Comparison of ENCODE assay signal across 22 cellular contexts in the genomic region with DNA sequence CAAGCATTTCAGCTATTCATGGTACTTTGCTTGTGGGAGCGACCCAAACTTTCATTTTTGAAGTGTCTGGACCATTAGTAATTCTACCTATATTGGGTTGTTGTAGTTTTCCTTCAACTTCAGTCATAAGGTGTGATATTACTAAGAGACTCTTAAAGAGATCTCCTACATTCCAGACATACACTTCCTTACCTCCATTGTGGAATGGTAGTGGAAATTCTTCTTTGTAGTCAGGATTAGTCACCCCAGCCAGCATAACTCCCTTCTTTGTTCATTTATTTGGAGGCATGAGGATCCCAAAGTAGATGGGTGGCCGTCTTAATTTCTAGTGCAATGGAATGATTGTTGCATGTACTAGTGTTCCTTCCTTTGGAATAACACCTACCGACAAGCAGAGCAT.
"Had no signal": no experiment of that assay in that cellular context is flagged by ENCODE, and none has a peak within 500 bp of the region (broad histone marks: within the 10 kb centered on the region; RNA-seq: fewer than 3 reads in every experiment).

No MANE protein-coding gene starts in this region.

- ATAC-seq: activated CD4-positive, alpha-beta T cell treated with anti-CD3 and anti-CD28 coated beads for 36 hours; activated T-cell treated with anti-CD3 and anti-CD28 coated beads, Interleukin-2, amount 50 U/mL, for 4 hours; right lobe of liver; stimulated activated effector memory CD8-positive, alpha-beta T cell treated with anti-CD3 and anti-CD28 coated beads, Interleukin-12 subunit alpha, Interleukin-12 subunit beta, amount 100 ng/mL, for 72 hours; stimulated activated naive CD8-positive, alpha-beta T cell treated with anti-CD3 and anti-CD28 coated beads, Interleukin-15, amount 100 ng/mL, for 72 hours; WTC11 had no signal

- H3K4me3 ChIP-seq: coronary artery, right lobe of liver, skin epidermis, tibial nerve had no signal

- H3K9me3 Mint-ChIP-seq: activated naive CD8-positive, alpha-beta T cell treated with anti-CD3 and anti-CD28 coated beads for 36 hours; activated T-cell treated with anti-CD3 and anti-CD28 coated beads, Interleukin-2, amount 50 U/mL, for 4 hours; activated T-helper 2 cell treated with anti-CD3 and anti-CD28 coated beads, Interferon-gamma antibody, Interleukin-2, Interleukin-4, amounts not matched to agents 10 μg/mL and 5 μg/mL and 100 μg/mL, durations not matched to agents 14 hours and 24 hours and 36 hours; endodermal cell had no signal

- H3K27ac Mint-ChIP-seq: activated CD4-positive, alpha-beta T cell treated with anti-CD3 and anti-CD28 coated beads for 36 hours; activated naive CD8-positive, alpha-beta T cell treated with anti-CD3 and anti-CD28 coated beads for 36 hours; activated T-helper 2 cell treated with anti-CD3 and anti-CD28 coated beads, Interferon-gamma antibody, Interleukin-2, Interleukin-4, amounts not matched to agents 10 μg/mL and 5 μg/mL and 100 μg/mL, durations not matched to agents 14 hours and 24 hours and 36 hours; endodermal cell; memory B cell; stimulated activated effector memory CD8-positive, alpha-beta T cell treated with anti-CD3 and anti-CD28 coated beads, Interleukin-12 subunit alpha, Interleukin-12 subunit beta, amount 100 ng/mL, for 72 hours; stimulated activated naive CD8-positive, alpha-beta T cell treated with anti-CD3 and anti-CD28 coated beads, Interleukin-15, amount 100 ng/mL, for 72 hours; WTC11 had no signal

- DNase-seq: activated CD4-positive, alpha-beta T cell treated with anti-CD3 and anti-CD28 coated beads for 36 hours; activated CD4-positive, alpha-beta T cell treated with anti-CD3 and anti-CD28 coated beads, Interleukin-2, amount 50 U/mL, for 48 hours; activated CD8-positive, alpha-beta memory T cell treated with anti-CD3 and anti-CD28 coated beads, Interleukin-2, amount 50 U/mL, for 48 hours; activated naive CD4-positive, alpha-beta T cell treated with Interleukin-2 at 50 U/mL for 16 hours; activated naive CD8-positive, alpha-beta T cell treated with anti-CD3 and anti-CD28 coated beads for 36 hours; activated T-cell treated with anti-CD3 and anti-CD28 coated beads, Interleukin-2, amount 50 U/mL, for 4 hours; cerebellar nuclear complex; endodermal cell; nucleus accumbens; right lobe of liver; stimulated activated CD4-positive, alpha-beta T cell treated with anti-CD3 and anti-CD28 coated beads, Interleukin-1b, Interleukin-23, amount 100 ng/mL, for 48 hours; stimulated activated naive CD8-positive, alpha-beta T cell treated with anti-CD3 and anti-CD28 coated beads, Interleukin-15, amount 100 ng/mL, for 72 hours; T-helper 9 cell had no signal

- H3K4me1 Mint-ChIP-seq: activated CD4-positive, alpha-beta T cell treated with anti-CD3 and anti-CD28 coated beads for 36 hours; activated naive CD8-positive, alpha-beta T cell treated with anti-CD3 and anti-CD28 coated beads for 36 hours; endodermal cell; memory B cell; stimulated activated effector memory CD8-positive, alpha-beta T cell treated with anti-CD3 and anti-CD28 coated beads, Interleukin-12 subunit alpha, Interleukin-12 subunit beta, amount 100 ng/mL, for 72 hours; stimulated activated naive CD8-positive, alpha-beta T cell treated with anti-CD3 and anti-CD28 coated beads, Interleukin-15, amount 100 ng/mL, for 72 hours had no signal

- H3K27me3 ChIP-seq: right lobe of liver, tibial nerve had no signal

- H3K27ac ChIP-seq: coronary artery, epithelial cell of prostate, parathyroid adenoma, right lobe of liver, skin epidermis, tibial nerve had no signal

- H3K4me3 Mint-ChIP-seq: activated CD4-positive, alpha-beta T cell treated with anti-CD3 and anti-CD28 coated beads for 36 hours; activated naive CD8-positive, alpha-beta T cell treated with anti-CD3 and anti-CD28 coated beads for 36 hours; activated T-cell treated with anti-CD3 and anti-CD28 coated beads, Interleukin-2, amount 50 U/mL, for 4 hours; endodermal cell; memory B cell; stimulated activated effector memory CD8-positive, alpha-beta T cell treated with anti-CD3 and anti-CD28 coated beads, Interleukin-12 subunit alpha, Interleukin-12 subunit beta, amount 100 ng/mL, for 72 hours; stimulated activated naive CD8-positive, alpha-beta T cell treated with anti-CD3 and anti-CD28 coated beads, Interleukin-15, amount 100 ng/mL, for 72 hours; WTC11 had no signal

- H3K36me3 ChIP-seq: right lobe of liver, tibial nerve had no signal

- H3K36me3 Mint-ChIP-seq: activated naive CD8-positive, alpha-beta T cell treated with anti-CD3 and anti-CD28 coated beads for 36 hours; memory B cell; stimulated activated effector memory CD8-positive, alpha-beta T cell treated with anti-CD3 and anti-CD28 coated beads, Interleukin-12 subunit alpha, Interleukin-12 subunit beta, amount 100 ng/mL, for 72 hours; WTC11 had no signal

- H3K27me3 Mint-ChIP-seq: activated CD4-positive, alpha-beta T cell treated with anti-CD3 and anti-CD28 coated beads for 36 hours; activated naive CD8-positive, alpha-beta T cell treated with anti-CD3 and anti-CD28 coated beads for 36 hours; memory B cell; stimulated activated naive CD8-positive, alpha-beta T cell treated with anti-CD3 and anti-CD28 coated beads, Interleukin-15, amount 100 ng/mL, for 72 hours had no signal
